In genomic region chr6:11793277-11793676, GRCh38 we compare ENCODE assay signal across 1 cellular context.
TF ChIP-seq lines count a peak whose summit lies in the region.

No MANE protein-coding gene starts in this region.

TF ChIP-seq in GM23338, 12 proteins besides CTCF, POLR2A, EP300 and RAD21 (continued from another document):
- TF ChIP-seq, protein P1, sequence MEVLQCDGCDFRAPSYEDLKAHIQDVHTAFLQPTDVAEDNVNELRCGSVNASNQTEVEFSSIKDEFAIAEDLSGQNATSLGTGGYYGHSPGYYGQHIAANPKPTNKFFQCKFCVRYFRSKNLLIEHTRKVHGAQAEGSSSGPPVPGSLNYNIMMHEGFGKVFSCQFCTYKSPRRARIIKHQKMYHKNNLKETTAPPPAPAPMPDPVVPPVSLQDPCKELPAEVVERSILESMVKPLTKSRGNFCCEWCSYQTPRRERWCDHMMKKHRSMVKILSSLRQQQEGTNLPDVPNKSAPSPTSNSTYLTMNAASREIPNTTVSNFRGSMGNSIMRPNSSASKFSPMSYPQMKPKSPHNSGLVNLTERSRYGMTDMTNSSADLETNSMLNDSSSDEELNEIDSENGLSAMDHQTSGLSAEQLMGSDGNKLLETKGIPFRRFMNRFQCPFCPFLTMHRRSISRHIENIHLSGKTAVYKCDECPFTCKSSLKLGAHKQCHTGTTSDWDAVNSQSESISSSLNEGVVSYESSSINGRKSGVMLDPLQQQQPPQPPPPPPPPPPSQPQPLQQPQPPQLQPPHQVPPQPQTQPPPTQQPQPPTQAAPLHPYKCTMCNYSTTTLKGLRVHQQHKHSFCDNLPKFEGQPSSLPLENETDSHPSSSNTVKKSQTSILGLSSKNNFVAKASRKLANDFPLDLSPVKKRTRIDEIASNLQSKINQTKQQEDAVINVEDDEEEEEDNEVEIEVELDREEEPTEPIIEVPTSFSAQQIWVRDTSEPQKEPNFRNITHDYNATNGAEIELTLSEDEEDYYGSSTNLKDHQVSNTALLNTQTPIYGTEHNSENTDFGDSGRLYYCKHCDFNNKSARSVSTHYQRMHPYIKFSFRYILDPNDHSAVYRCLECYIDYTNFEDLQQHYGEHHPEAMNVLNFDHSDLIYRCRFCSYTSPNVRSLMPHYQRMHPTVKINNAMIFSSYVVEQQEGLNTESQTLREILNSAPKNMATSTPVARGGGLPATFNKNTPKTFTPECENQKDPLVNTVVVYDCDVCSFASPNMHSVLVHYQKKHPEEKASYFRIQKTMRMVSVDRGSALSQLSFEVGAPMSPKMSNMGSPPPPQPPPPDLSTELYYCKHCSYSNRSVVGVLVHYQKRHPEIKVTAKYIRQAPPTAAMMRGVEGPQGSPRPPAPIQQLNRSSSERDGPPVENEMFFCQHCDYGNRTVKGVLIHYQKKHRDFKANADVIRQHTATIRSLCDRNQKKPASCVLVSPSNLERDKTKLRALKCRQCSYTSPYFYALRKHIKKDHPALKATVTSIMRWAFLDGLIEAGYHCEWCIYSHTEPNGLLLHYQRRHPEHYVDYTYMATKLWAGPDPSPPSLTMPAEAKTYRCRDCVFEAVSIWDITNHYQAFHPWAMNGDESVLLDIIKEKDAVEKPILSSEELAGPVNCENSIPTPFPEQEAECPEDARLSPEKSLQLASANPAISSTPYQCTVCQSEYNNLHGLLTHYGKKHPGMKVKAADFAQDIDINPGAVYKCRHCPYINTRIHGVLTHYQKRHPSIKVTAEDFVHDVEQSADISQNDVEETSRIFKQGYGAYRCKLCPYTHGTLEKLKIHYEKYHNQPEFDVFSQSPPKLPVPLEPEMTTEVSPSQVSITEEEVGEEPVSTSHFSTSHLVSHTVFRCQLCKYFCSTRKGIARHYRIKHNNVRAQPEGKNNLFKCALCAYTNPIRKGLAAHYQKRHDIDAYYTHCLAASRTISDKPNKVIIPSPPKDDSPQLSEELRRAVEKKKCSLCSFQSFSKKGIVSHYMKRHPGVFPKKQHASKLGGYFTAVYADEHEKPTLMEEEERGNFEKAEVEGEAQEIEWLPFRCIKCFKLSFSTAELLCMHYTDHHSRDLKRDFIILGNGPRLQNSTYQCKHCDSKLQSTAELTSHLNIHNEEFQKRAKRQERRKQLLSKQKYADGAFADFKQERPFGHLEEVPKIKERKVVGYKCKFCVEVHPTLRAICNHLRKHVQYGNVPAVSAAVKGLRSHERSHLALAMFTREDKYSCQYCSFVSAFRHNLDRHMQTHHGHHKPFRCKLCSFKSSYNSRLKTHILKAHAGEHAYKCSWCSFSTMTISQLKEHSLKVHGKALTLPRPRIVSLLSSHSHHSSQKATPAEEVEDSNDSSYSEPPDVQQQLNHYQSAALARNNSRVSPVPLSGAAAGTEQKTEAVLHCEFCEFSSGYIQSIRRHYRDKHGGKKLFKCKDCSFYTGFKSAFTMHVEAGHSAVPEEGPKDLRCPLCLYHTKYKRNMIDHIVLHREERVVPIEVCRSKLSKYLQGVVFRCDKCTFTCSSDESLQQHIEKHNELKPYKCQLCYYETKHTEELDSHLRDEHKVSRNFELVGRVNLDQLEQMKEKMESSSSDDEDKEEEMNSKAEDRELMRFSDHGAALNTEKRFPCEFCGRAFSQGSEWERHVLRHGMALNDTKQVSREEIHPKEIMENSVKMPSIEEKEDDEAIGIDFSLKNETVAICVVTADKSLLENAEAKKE (CRISPR knock-in tag; IDR thresholded peaks at IDR 0.05): no peak
- TF ChIP-seq ZNF114 (CRISPR knock-in tag; IDR thresholded peaks at IDR 0.05): no peak
- TF ChIP-seq, protein P2, sequence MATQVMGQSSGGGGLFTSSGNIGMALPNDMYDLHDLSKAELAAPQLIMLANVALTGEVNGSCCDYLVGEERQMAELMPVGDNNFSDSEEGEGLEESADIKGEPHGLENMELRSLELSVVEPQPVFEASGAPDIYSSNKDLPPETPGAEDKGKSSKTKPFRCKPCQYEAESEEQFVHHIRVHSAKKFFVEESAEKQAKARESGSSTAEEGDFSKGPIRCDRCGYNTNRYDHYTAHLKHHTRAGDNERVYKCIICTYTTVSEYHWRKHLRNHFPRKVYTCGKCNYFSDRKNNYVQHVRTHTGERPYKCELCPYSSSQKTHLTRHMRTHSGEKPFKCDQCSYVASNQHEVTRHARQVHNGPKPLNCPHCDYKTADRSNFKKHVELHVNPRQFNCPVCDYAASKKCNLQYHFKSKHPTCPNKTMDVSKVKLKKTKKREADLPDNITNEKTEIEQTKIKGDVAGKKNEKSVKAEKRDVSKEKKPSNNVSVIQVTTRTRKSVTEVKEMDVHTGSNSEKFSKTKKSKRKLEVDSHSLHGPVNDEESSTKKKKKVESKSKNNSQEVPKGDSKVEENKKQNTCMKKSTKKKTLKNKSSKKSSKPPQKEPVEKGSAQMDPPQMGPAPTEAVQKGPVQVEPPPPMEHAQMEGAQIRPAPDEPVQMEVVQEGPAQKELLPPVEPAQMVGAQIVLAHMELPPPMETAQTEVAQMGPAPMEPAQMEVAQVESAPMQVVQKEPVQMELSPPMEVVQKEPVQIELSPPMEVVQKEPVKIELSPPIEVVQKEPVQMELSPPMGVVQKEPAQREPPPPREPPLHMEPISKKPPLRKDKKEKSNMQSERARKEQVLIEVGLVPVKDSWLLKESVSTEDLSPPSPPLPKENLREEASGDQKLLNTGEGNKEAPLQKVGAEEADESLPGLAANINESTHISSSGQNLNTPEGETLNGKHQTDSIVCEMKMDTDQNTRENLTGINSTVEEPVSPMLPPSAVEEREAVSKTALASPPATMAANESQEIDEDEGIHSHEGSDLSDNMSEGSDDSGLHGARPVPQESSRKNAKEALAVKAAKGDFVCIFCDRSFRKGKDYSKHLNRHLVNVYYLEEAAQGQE (IDR thresholded peaks at IDR 0.05; ENCODE audit: unreplicated experiment): no peak
- no peak for TF ChIP-seq POLR2AphosphoS5 (IDR thresholded peaks at IDR 0.05; ENCODE audit: low read depth)
- no peak for TF ChIP-seq CREB1 (CRISPR knock-in tag; IDR thresholded peaks at IDR 0.05; ENCODE audit: low read depth)
